ENCODE assay signal across 1 cellular context in genomic region chr6:5286780-5287179, GRCh38.
TF ChIP-seq lines count a peak whose summit lies in the region.

No MANE protein-coding gene starts in this region.

TF ChIP-seq in GM12878, 131 proteins besides CTCF, POLR2A, EP300 and RAD21:
- TF ChIP-seq ZBTB40 (IDR thresholded peaks at IDR 0.05; ENCODE audit: borderline replicate concordance): no peak
- no peak for TF ChIP-seq TARDBP (IDR thresholded peaks at IDR 0.05; ENCODE audit: borderline replicate concordance)
- TF ChIP-seq ZBED1 (IDR thresholded peaks at IDR 0.05; ENCODE audit: borderline replicate concordance): no peak
